Comparison of ENCODE assay signal across 1 cellular context in genomic region chr16:1334739-1335138, GRCh38.
TF ChIP-seq lines count a peak whose summit lies in the region.

No MANE protein-coding gene starts in this region.

TF ChIP-seq in GM23338, 12 proteins besides CTCF, POLR2A, EP300 and RAD21:
- TF ChIP-seq ZNF462 (CRISPR knock-in tag; IDR thresholded peaks at IDR 0.05) = no peak
- TF ChIP-seq EZH2 (IDR thresholded peaks at IDR 0.05; ENCODE audit: low read depth, unreplicated experiment) = peak; percentile 37
- no peak for TF ChIP-seq CREB1 (CRISPR knock-in tag; IDR thresholded peaks at IDR 0.05; ENCODE audit: low read depth)
- TF ChIP-seq ZNF331 (CRISPR knock-in tag; IDR thresholded peaks at IDR 0.05; ENCODE audit: low read depth) = no peak
- TF ChIP-seq STAT1 (IDR thresholded peaks at IDR 0.05; ENCODE audit: unreplicated experiment) = no peak
